ENCODE assay signal across 25 cellular contexts in the genomic region with DNA sequence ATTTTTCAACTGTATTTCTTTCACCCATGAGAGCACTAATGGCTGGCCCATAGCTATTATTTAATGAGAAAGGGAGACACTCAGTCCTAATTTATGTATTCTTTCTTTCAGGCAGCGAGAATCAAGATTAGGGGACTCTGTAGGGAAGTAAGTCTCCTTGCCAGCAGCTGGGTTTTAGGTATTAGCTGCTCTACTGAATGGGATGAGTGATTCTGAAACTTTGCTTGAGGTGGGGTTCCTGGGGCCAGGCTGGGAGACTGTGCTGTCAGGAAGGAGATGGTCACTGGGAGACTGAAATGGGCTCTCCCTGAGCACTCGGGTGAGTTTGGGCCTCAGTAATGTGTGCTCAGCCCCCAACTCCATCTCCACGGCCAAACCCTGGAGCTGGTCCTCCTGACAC.
"Had no signal": no experiment of that assay in that cellular context is flagged by ENCODE, and none has a peak within 500 bp of the region (broad histone marks: within the 10 kb centered on the region; RNA-seq: fewer than 3 reads in every experiment).

No MANE protein-coding gene starts in this region.

- H3K27ac Mint-ChIP-seq: T-cell; T-helper 1 cell treated with Interleukin-12 subunit alpha and Interleukin-12 subunit beta and Interleukin-4 antibody, amounts not matched to agents 30 μg/mL and 1 μg/mL, for 36 hours had no signal

- H3K9ac ChIP-seq: SK-N-SH had no signal

- H3K4me2 ChIP-seq: SK-N-SH had no signal

- FAIRE-seq: HepG2 had no signal

- H3K9me3 ChIP-seq: MG63, SK-N-SH had no signal

- H3K9me2 ChIP-seq: SK-N-SH had no signal

- H3K27me3 ChIP-seq: MG63 had no signal

- H3K4me3 Mint-ChIP-seq: T-cell; T-helper 1 cell treated with Interleukin-12 subunit alpha and Interleukin-12 subunit beta and Interleukin-4 antibody, amounts not matched to agents 30 μg/mL and 1 μg/mL, for 36 hours had no signal

- H3K4me1 Mint-ChIP-seq: T-cell had no signal

- ATAC-seq: HepG2, Panc1, PC-3, T-cell had no signal

- H3K36me3 Mint-ChIP-seq: T-cell had no signal

- H3K36me3 ChIP-seq: MG63 had no signal

- H3K9me3 Mint-ChIP-seq: T-cell; T-helper 1 cell treated with Interleukin-12 subunit alpha and Interleukin-12 subunit beta and Interleukin-4 antibody, amounts not matched to agents 30 μg/mL and 1 μg/mL, for 36 hours had no signal

- H3K27ac ChIP-seq: RWPE1 had no signal

- DNase-seq: IMR-90, Karpas-422, KG1, MG63, NCI-H1092, NCI-H1105 treated with DMSO at 0.1 percent for 48 hours, NCI-H1417 treated with DMSO at 0.1 percent for 48 hours, NCI-H146, NCI-H1694 treated with DMSO at 0.1 percent for 48 hours, NCI-H1930, NCI-H2081, NCI-H2107, NCI-H2227 treated with DMSO at 0.1 percent for 48 hours, NCI-H510A, NCI-H524 treated with DMSO at 0.1 percent for 48 hours, NCI-H774, PC-3, SHP77, SK-N-SH, SW 1271, T-cell had no signal

- H3K4me3 ChIP-seq: MG63 had no signal
